17 cellular contexts compared by ENCODE assay signal in the genomic region with DNA sequence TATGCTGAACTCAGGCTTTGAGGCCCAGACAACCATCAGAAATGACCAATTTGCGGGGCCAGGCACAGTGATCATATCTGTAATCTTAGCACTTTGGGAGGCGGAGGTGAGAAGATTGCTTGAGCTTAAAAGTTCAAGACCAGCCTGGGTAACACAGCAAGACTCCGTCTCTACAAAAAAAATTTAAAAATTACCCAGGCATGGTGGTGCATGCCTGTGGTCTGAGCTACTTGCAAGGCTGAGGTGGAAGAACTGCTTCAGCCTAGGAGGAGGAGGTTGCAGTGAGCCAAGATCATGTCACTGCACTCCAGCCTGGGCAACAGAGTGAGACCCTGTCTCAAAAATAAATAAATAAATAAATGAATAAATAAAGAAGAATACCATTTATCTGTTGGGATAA.
DNase-seq lines count a peak whose midpoint lies in the region; TF ChIP-seq lines count a peak whose summit lies in the region.
"Had no signal": no experiment of that assay in that cellular context is flagged by ENCODE, and none has a peak within 500 bp of the region (broad histone marks: within the 10 kb centered on the region; RNA-seq: fewer than 3 reads in every experiment).

No MANE protein-coding gene starts in this region.

- H3K36me3 Mint-ChIP-seq in HFFc6 (ENCODE audit: low read depth) (peaks cover 14% of the 10 kb centered on the region), mesothelial cell of epicardium (peaks cover 13% of the 10 kb centered on the region)

- in situ Hi-C loops in brain microvascular endothelial cell (cut with HindIII; ENCODE audit: low pct_ligation_motif_present, low sequenced_read_pairs): no loop called here

- H3K36me3 ChIP-seq in brain microvascular endothelial cell (replicated peaks) (no peaks in the 10 kb centered on the region), thyroid gland (no peaks in the 10 kb centered on the region), esophagus squamous epithelium (no peaks in the 10 kb centered on the region)

- TF ChIP-seq CTCF in HFFc6 (IDR thresholded peaks at IDR 0.05): no peak
- TF ChIP-seq CTCF in brain microvascular endothelial cell (IDR thresholded peaks at IDR 0.05; ENCODE audit: low read depth, low read length, missing control alignments): no peak
- TF ChIP-seq CTCF in mesothelial cell of epicardium (IDR thresholded peaks at IDR 0.05; ENCODE audit: unreplicated experiment): no peak
- no peak for TF ChIP-seq CTCF in thyroid gland (IDR thresholded peaks at IDR 0.05)
- TF ChIP-seq CTCF in coronary artery (IDR thresholded peaks at IDR 0.05): no peak
- TF ChIP-seq CTCF in esophagus squamous epithelium (IDR thresholded peaks at IDR 0.05): no peak

- TF ChIP-seq POLR2A in thyroid gland (IDR thresholded peaks at IDR 0.05): no peak
- no peak for TF ChIP-seq POLR2A in esophagus squamous epithelium (IDR thresholded peaks at IDR 0.05)

- intact Hi-C loops in thyroid gland (cut with DNase I) (no loop called here), esophagus squamous epithelium (cut with DNase I) (no loop called here)

- H3K4me1 Mint-ChIP-seq in HFFc6 (ENCODE audit: low read depth) (peaks cover 50% of the 10 kb centered on the region), mesothelial cell of epicardium (peaks cover 22% of the 10 kb centered on the region)

- no peaks in the 10 kb centered on the region; the same call in 1 of the 2 replicates for H3K27me3 Mint-ChIP-seq in HFFc6 (ENCODE audit: insufficient read depth)
- no peaks in the 10 kb centered on the region for H3K27me3 Mint-ChIP-seq in mesothelial cell of epicardium (ENCODE audit: low read depth)

- H3K4me3 ChIP-seq in brain microvascular endothelial cell (ENCODE audit: low read depth, low read length) (no peak overlapping the region), thyroid gland (replicated peaks in 1 of 3) (no peak overlapping the region), coronary artery (no peak overlapping the region), esophagus squamous epithelium (no peak overlapping the region)

- H3K27me3 ChIP-seq in brain microvascular endothelial cell (replicated peaks) (no peaks in the 10 kb centered on the region), thyroid gland (no peaks in the 10 kb centered on the region), esophagus squamous epithelium (no peaks in the 10 kb centered on the region)

- no peaks in the 10 kb centered on the region for H3K9me3 ChIP-seq in thyroid gland
- no peaks in the 10 kb centered on the region for H3K9me3 ChIP-seq in esophagus squamous epithelium

- H3K4me3 Mint-ChIP-seq in HFFc6 (no peak overlapping the region), mesothelial cell of epicardium (no peak overlapping the region)
- H3K4me3 Mint-ChIP-seq: CD8-positive, alpha-beta T cell had no signal

- no peak overlapping the region for H3K27ac Mint-ChIP-seq in HFFc6
- peak overlapping the region; percentile 48 for H3K27ac Mint-ChIP-seq in mesothelial cell of epicardium
- H3K27ac Mint-ChIP-seq: CD8-positive, alpha-beta T cell had no signal

- no peaks in the 10 kb centered on the region for H3K9me3 Mint-ChIP-seq in HFFc6
- peaks cover 4% of the 10 kb centered on the region for H3K9me3 Mint-ChIP-seq in mesothelial cell of epicardium
- H3K9me3 Mint-ChIP-seq: CD8-positive, alpha-beta T cell had no signal

- H3K4me1 ChIP-seq in thyroid gland (peaks cover 25 to 32% of the 10 kb centered on the region in 2 donors), esophagus squamous epithelium (peaks cover 5 to 26% (median 19%) of the 10 kb centered on the region in 3 donors)

- DNase-seq in HFFc6 (peak; percentile 8), brain microvascular endothelial cell (peak; percentile 20), mesothelial cell of epicardium (ENCODE audit: low spot score in 2 of 2, unreplicated experiment in 2 of 2) (no peak), thyroid gland (no peak), NCI-H146 treated with DMSO at 0.1 percent for 48 hours (lab: John Stamatoyannopoulos, UW; ENCODE audit: unreplicated experiment) (no peak), coronary artery (ENCODE audit: low spot score) (no peak), epidermal melanocyte (ENCODE audit: insufficient read length, low spot score) (no peak), esophagus squamous epithelium (lab: John Stamatoyannopoulos, UW) (no peak)
- DNase-seq: CD8-positive, alpha-beta T cell; DMS79 treated with DMSO at 0.1 percent for 48 hours; GDM1; GOT3; KG1; NCI-H1105; NCI-H187; NCI-H446; PC-3 had no signal

- 92 to 94% methylated on average over 3 of the region's 3 CpGs for WGBS in thyroid gland, 2 donors
- WGBS in esophagus squamous epithelium, 2 donors: 87 to 100% methylated on average over 3 of the region's 3 CpGs

- H3K27ac ChIP-seq in brain microvascular endothelial cell (no peak overlapping the region), thyroid gland (peak overlapping the region; percentile 30 to 69 (median 39)), coronary artery (no peak overlapping the region), esophagus squamous epithelium (no peak overlapping the region)

Comparison
In these comparisons a context has a peak if more than half of its experiments do, and no peak if none do; other contexts are left out.
1. DNase-seq: peak in HFFc6 (single experiment) and brain microvascular endothelial cell (single experiment); none in mesothelial cell of epicardium (0 of 2), thyroid gland (0 of 2), NCI-H146 treated with DMSO at 0.1 percent for 48 hours (single experiment), coronary artery (single experiment), epidermal melanocyte (single experiment) and esophagus squamous epithelium (single experiment).
2. H3K27ac ChIP-seq: peak in thyroid gland (3 of 3); none in brain microvascular endothelial cell (single experiment), coronary artery (0 of 2) and esophagus squamous epithelium (0 of 4).